Comparison of ENCODE assay signal across 1 cellular context in genomic region chr7:158829342-158830210, GRCh38.
A peak's percentile ranks its signal among the peaks of the same experiment; 100 is the strongest.
TF ChIP-seq lines count a peak whose summit lies in the region.

Gene ESYT2 (minus strand): TSS chr7:158829509. CDS start chr7:158829418, 91 bp downstream.

TF ChIP-seq in K562, 482 proteins besides CTCF, POLR2A, EP300 and RAD21 (continued from another document and continues in another):
- TF ChIP-seq, protein P1, sequence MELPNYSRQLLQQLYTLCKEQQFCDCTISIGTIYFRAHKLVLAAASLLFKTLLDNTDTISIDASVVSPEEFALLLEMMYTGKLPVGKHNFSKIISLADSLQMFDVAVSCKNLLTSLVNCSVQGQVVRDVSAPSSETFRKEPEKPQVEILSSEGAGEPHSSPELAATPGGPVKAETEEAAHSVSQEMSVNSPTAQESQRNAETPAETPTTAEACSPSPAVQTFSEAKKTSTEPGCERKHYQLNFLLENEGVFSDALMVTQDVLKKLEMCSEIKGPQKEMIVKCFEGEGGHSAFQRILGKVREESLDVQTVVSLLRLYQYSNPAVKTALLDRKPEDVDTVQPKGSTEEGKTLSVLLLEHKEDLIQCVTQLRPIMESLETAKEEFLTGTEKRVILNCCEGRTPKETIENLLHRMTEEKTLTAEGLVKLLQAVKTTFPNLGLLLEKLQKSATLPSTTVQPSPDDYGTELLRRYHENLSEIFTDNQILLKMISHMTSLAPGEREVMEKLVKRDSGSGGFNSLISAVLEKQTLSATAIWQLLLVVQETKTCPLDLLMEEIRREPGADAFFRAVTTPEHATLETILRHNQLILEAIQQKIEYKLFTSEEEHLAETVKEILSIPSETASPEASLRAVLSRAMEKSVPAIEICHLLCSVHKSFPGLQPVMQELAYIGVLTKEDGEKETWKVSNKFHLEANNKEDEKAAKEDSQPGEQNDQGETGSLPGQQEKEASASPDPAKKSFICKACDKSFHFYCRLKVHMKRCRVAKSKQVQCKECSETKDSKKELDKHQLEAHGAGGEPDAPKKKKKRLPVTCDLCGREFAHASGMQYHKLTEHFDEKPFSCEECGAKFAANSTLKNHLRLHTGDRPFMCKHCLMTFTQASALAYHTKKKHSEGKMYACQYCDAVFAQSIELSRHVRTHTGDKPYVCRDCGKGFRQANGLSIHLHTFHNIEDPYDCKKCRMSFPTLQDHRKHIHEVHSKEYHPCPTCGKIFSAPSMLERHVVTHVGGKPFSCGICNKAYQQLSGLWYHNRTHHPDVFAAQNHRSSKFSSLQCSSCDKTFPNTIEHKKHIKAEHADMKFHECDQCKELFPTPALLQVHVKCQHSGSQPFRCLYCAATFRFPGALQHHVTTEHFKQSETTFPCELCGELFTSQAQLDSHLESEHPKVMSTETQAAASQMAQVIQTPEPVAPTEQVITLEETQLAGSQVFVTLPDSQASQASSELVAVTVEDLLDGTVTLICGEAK (IDR thresholded peaks at IDR 0.05), result peak; percentile 44; the same call in 1 of the 2 replicates
- TF ChIP-seq, protein P1 (CRISPR knock-in tag; IDR thresholded peaks at IDR 0.05), result 0 out of 2 replicates have a peak, but pooled peaks have one; percentile 11
- 0 out of 2 replicates have a peak, but pooled peaks have one; percentile 47 for TF ChIP-seq ZNF695 (CRISPR knock-in tag; IDR thresholded peaks at IDR 0.05)
- TF ChIP-seq, protein P2, sequence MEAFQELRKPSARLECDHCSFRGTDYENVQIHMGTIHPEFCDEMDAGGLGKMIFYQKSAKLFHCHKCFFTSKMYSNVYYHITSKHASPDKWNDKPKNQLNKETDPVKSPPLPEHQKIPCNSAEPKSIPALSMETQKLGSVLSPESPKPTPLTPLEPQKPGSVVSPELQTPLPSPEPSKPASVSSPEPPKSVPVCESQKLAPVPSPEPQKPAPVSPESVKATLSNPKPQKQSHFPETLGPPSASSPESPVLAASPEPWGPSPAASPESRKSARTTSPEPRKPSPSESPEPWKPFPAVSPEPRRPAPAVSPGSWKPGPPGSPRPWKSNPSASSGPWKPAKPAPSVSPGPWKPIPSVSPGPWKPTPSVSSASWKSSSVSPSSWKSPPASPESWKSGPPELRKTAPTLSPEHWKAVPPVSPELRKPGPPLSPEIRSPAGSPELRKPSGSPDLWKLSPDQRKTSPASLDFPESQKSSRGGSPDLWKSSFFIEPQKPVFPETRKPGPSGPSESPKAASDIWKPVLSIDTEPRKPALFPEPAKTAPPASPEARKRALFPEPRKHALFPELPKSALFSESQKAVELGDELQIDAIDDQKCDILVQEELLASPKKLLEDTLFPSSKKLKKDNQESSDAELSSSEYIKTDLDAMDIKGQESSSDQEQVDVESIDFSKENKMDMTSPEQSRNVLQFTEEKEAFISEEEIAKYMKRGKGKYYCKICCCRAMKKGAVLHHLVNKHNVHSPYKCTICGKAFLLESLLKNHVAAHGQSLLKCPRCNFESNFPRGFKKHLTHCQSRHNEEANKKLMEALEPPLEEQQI (IDR thresholded peaks at IDR 0.05), result peak; percentile 56; the same call in 1 of the 2 replicates
- TF ChIP-seq, protein P3, sequence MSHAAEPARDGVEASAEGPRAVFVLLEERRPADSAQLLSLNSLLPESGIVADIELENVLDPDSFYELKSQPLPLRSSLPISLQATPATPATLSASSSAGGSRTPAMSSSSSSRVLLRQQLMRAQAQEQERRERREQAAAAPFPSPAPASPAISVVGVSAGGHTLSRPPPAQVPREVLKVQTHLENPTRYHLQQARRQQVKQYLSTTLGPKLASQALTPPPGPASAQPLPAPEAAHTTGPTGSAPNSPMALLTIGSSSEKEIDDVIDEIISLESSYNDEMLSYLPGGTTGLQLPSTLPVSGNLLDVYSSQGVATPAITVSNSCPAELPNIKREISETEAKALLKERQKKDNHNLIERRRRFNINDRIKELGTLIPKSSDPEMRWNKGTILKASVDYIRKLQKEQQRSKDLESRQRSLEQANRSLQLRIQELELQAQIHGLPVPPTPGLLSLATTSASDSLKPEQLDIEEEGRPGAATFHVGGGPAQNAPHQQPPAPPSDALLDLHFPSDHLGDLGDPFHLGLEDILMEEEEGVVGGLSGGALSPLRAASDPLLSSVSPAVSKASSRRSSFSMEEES (CRISPR knock-in tag; IDR thresholded peaks at IDR 0.05), result no peak
- peak; percentile 7; the same call in 1 of the 2 replicates for TF ChIP-seq TCF3 (CRISPR knock-in tag; IDR thresholded peaks at IDR 0.05)
- no peak for TF ChIP-seq DDX20 (tag; IDR thresholded peaks at IDR 0.05; ENCODE audit: low read depth)
- TF ChIP-seq NR1H2 (CRISPR knock-in tag; IDR thresholded peaks at IDR 0.05), result no peak; the same call in none of the 2 replicates
- peak; percentile 48; the same call in 1 of the 2 replicates for TF ChIP-seq ZNF41 (CRISPR knock-in tag; conservative IDR thresholded peaks at IDR 0.05)
- no peak for TF ChIP-seq TCFL5 (CRISPR knock-in tag; conservative IDR thresholded peaks at IDR 0.05)
- peak; percentile 98 for TF ChIP-seq L3MBTL2 (IDR thresholded peaks at IDR 0.05)
- TF ChIP-seq ZNF384 (IDR thresholded peaks at IDR 0.05; ENCODE audit: low read depth, low read length), result no peak
- peak; percentile 98 for TF ChIP-seq KLF1 (tag; IDR thresholded peaks at IDR 0.05)
- TF ChIP-seq ETV1 (tag; conservative IDR thresholded peaks at IDR 0.05; ENCODE audit: low read depth), result peak; percentile 74
- peak; percentile 96; the same call in 1 of the 2 replicates for TF ChIP-seq RBM14 (IDR thresholded peaks at IDR 0.05; ENCODE audit: borderline replicate concordance, insufficient read depth, low read depth, low read length)
- no peak for TF ChIP-seq USF2 (CRISPR knock-in tag; IDR thresholded peaks at IDR 0.05)
- TF ChIP-seq ZNF76 (CRISPR knock-in tag; IDR thresholded peaks at IDR 0.05; ENCODE audit: borderline replicate concordance), result peak; percentile 89; the same call in 1 of the 2 replicates
- peak; percentile 96 for TF ChIP-seq KDM2B (CRISPR knock-in tag; IDR thresholded peaks at IDR 0.05)
- TF ChIP-seq GATA2 (CRISPR knock-in tag; IDR thresholded peaks at IDR 0.05), result peak; percentile 69; the same call in 1 of the 2 replicates
- TF ChIP-seq TSC22D4 (tag; IDR thresholded peaks at IDR 0.05), result no peak
- TF ChIP-seq JUND (IDR thresholded peaks at IDR 0.05; ENCODE audit: borderline replicate concordance, low read depth, low read length), result peak; percentile 97
- TF ChIP-seq JUND (tag; IDR thresholded peaks at IDR 0.05; ENCODE audit: borderline replicate concordance, low read depth, low read length), result peak; percentile 93; the same call in 2 of the 3 replicates
- TF ChIP-seq ZNF696 (CRISPR knock-in tag; conservative IDR thresholded peaks at IDR 0.05), result no peak
- no peak for TF ChIP-seq NCOA2 (IDR thresholded peaks at IDR 0.05; ENCODE audit: partially characterized antibody in 2 of 2)
- no peak; the same call in 1 of the 2 replicates for TF ChIP-seq MAFK (IDR thresholded peaks at IDR 0.05; ENCODE audit: low read length)
- TF ChIP-seq, protein P4, sequence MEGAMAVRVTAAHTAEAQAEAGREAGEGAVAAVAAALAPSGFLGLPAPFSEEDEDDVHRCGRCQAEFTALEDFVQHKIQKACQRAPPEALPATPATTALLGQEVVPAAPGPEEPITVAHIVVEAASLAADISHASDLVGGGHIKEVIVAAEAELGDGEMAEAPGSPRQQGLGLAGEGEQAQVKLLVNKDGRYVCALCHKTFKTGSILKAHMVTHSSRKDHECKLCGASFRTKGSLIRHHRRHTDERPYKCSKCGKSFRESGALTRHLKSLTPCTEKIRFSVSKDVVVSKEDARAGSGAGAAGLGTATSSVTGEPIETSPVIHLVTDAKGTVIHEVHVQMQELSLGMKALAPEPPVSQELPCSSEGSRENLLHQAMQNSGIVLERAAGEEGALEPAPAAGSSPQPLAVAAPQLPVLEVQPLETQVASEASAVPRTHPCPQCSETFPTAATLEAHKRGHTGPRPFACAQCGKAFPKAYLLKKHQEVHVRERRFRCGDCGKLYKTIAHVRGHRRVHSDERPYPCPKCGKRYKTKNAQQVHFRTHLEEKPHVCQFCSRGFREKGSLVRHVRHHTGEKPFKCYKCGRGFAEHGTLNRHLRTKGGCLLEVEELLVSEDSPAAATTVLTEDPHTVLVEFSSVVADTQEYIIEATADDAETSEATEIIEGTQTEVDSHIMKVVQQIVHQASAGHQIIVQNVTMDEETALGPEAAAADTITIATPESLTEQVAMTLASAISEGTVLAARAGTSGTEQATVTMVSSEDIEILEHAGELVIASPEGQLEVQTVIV (CRISPR knock-in tag; IDR thresholded peaks at IDR 0.05; ENCODE audit: borderline replicate concordance), result peak; percentile 61; the same call in 1 of the 2 replicates
- TF ChIP-seq HDAC2 (IDR thresholded peaks at IDR 0.05), result no peak; the same call in 1 of the 2 replicates
- peak; percentile 46; the same call in 1 of the 2 replicates for TF ChIP-seq SMARCC2 (IDR thresholded peaks at IDR 0.05; ENCODE audit: low read depth)
- TF ChIP-seq ZNF77 (CRISPR knock-in tag; IDR thresholded peaks at IDR 0.05), result no peak
- TF ChIP-seq PBX2 (CRISPR knock-in tag; IDR thresholded peaks at IDR 0.05; ENCODE audit: low read depth), result no peak
- TF ChIP-seq PBX2 (tag; conservative IDR thresholded peaks at IDR 0.05; ENCODE audit: low read depth), result no peak
